ENCODE assay signal across 16 cellular contexts in the genomic region with DNA sequence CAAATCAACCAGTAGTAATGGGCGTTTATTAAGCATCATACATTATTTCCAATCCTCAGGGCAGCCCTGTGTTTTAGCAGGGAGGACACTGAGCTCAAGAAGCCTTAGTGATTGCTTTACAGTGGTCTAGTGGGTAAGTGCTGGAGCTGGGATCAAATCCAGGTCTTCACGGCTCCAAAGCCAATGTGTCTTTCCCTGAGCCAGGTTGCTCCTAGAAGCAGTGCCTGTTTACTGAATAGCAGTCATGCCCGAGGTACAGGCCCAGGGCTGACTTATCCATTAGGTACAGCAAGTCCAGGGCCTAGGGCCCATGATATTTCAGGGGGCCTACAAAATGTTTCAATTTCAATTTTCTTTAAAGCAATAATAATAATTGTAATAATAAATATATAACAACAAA. TPM values are rescaled to one million over a fixed set of nuclear protein-coding genes. Genes with fewer than 3 reads are reported as not detected.
DNase-seq lines count a peak whose midpoint lies in the region; ATAC-seq and TF ChIP-seq lines count a peak whose summit lies in the region.
"Had no signal": no experiment of that assay in that cellular context is flagged by ENCODE, and none has a peak within 500 bp of the region (broad histone marks: within the 10 kb centered on the region; RNA-seq: fewer than 3 reads in every experiment).

No MANE protein-coding gene starts in this region.

- H3K27ac ChIP-seq in spleen (peak overlapping the region; percentile 38 to 88 (median 71)), GM23248 (no peak overlapping the region)
- H3K27ac ChIP-seq: RWPE1 had no signal

- TF ChIP-seq POLR2A in spleen (IDR thresholded peaks at IDR 0.05), result no peak

- no peaks in the 10 kb centered on the region for H3K9me2 ChIP-seq in GM23248 (ENCODE audit: insufficient read depth)

- H3F3A ChIP-seq in GM23248 (ENCODE audit: insufficient read depth), result no peaks in the 10 kb centered on the region

- H3K27ac Mint-ChIP-seq in activated CD8-positive, alpha-beta T cell treated with anti-CD3 and anti-CD28 coated beads, Interleukin-2, amount 10 ng/mL, durations not matched to agents 7 days and 5 days, result peak overlapping the region; percentile 54
- H3K27ac Mint-ChIP-seq in memory B cell, result peak overlapping the region; percentile 86

- no peaks in the 10 kb centered on the region for H3K9me3 Mint-ChIP-seq in activated CD8-positive, alpha-beta T cell treated with anti-CD3 and anti-CD28 coated beads, Interleukin-2, amount 10 ng/mL, durations not matched to agents 7 days and 5 days (ENCODE audit: insufficient read depth)
- H3K9me3 Mint-ChIP-seq in memory B cell, result no peaks in the 10 kb centered on the region
- H3K9me3 Mint-ChIP-seq: activated naive CD4-positive, alpha-beta T cell treated with anti-CD3 and anti-CD28 coated beads, Interleukin-2, amount 50 U/mL, for 24 hours had no signal

- TF ChIP-seq CTCF in spleen (IDR thresholded peaks at IDR 0.05 in 8 of 11, conservative IDR thresholded peaks at IDR 0.05 in 3 of 11), result no peak

- no peak overlapping the region for H2AFZ ChIP-seq in GM23248

- WGBS in spleen, 5 donors, result 73 to 95% (median 93%) methylated on average over 3 of the region's 3 CpGs
- 71 to 80% methylated on average over 3 of the region's 3 CpGs for WGBS in GM23248 (ENCODE audit: low coverage in 1 of 2, low lambda C conversion rate in 2 of 2, missing lambda C conversion rate in 2 of 2), 2 experiments

- no peaks in the 10 kb centered on the region for H3K79me2 ChIP-seq in GM23248 (ENCODE audit: insufficient read depth)

- intact Hi-C loops in Right ventricle myocardium inferior (cut with DNase I) (no loop called here), cardiac septum (cut with DNase I) (no loop called here), spleen (cut with DNase I; ENCODE audit: low total_unique reads) (no loop called here)

- no peak for DNase-seq in Right ventricle myocardium inferior (ENCODE audit: missing footprints)
- no peak for DNase-seq in cardiac septum (ENCODE audit: low spot score)
- DNase-seq in activated CD8-positive, alpha-beta T cell treated with anti-CD3 and anti-CD28 coated beads, Interleukin-2, amount 10 ng/mL, durations not matched to agents 7 days and 5 days, result no peak
- no peak for DNase-seq in memory B cell (ENCODE audit: low spot score in 2 of 2)
- no peak for DNase-seq in spleen
- DNase-seq in GM23248, result no peak
- no peak for DNase-seq in C1 segment of cervical spinal cord (lab: John Stamatoyannopoulos, UW)
- DNase-seq: activated CD8-positive, alpha-beta memory T cell treated with anti-CD3 and anti-CD28 coated beads, Interleukin-2, amount 50 U/mL, for 4 hours; MM.1S; NCI-H1694 treated with DMSO at 0.1 percent for 48 hours; NK-92 treated with Interleukin-12 subunit alpha and Interleukin-12 subunit beta, amount 100 ng/mL, for 24 hours had no signal

- H3K27me3 Mint-ChIP-seq in activated CD8-positive, alpha-beta T cell treated with anti-CD3 and anti-CD28 coated beads, Interleukin-2, amount 10 ng/mL, durations not matched to agents 7 days and 5 days (ENCODE audit: low read depth), result no peaks in the 10 kb centered on the region
- no peaks in the 10 kb centered on the region for H3K27me3 Mint-ChIP-seq in memory B cell
- H3K27me3 Mint-ChIP-seq: activated naive CD4-positive, alpha-beta T cell treated with anti-CD3 and anti-CD28 coated beads, Interleukin-2, amount 50 U/mL, for 24 hours had no signal

- H4K20me1 ChIP-seq in GM23248 (ENCODE audit: insufficient read depth), result no peaks in the 10 kb centered on the region

- CTCF ChIA-PET in activated CD8-positive, alpha-beta T cell treated with anti-CD3 and anti-CD28 coated beads, Interleukin-2, amount 10 ng/mL, durations not matched to agents 7 days and 5 days (lab: Charles Lee), result interaction anchor here (1.3 to 1.4 kb wide), 2 partner anchors 9 to 12 kb away, joined by 3 read pairs; no protein-coding TSS in a partner anchor

- no peak overlapping the region for H3K4me3 Mint-ChIP-seq in activated CD8-positive, alpha-beta T cell treated with anti-CD3 and anti-CD28 coated beads, Interleukin-2, amount 10 ng/mL, durations not matched to agents 7 days and 5 days
- no peak overlapping the region for H3K4me3 Mint-ChIP-seq in memory B cell
- H3K4me3 Mint-ChIP-seq: brain had no signal

- H3K4me3 ChIP-seq in spleen, result no peak overlapping the region
- H3K4me3 ChIP-seq in GM23248, result no peak overlapping the region
- H3K4me3 ChIP-seq: lung had no signal

- in situ Hi-C loops in GM23248 (cut with MboI), result loop anchor here (10.0 kb wide), 1 partner anchor 78 kb away; no protein-coding TSS in a partner anchor

- no peaks in the 10 kb centered on the region for H3K36me3 ChIP-seq in spleen
- H3K36me3 ChIP-seq in GM23248 (ENCODE audit: low read depth), result no peaks in the 10 kb centered on the region

- ATAC-seq in Right ventricle myocardium inferior, result peak; percentile 87
- ATAC-seq in activated CD8-positive, alpha-beta T cell treated with anti-CD3 and anti-CD28 coated beads, Interleukin-2, amount 10 ng/mL, durations not matched to agents 7 days and 5 days, result no peak
- ATAC-seq in memory B cell (ENCODE audit: low read depth), result no peak
- ATAC-seq in GM19035 (IDR thresholded peaks at IDR 0.05; ENCODE audit: unreplicated experiment), result no peak

- H3K4me1 ChIP-seq in spleen, result peaks cover 0 to 22% (median 9%) of the 10 kb centered on the region in 6 donors
- no peaks in the 10 kb centered on the region for H3K4me1 ChIP-seq in GM23248 (ENCODE audit: insufficient read depth)

- no peak overlapping the region for H3K4me2 ChIP-seq in GM23248 (ENCODE audit: unreplicated experiment)

- POLR2A ChIA-PET in activated CD8-positive, alpha-beta T cell treated with anti-CD3 and anti-CD28 coated beads, Interleukin-2, amount 10 ng/mL, durations not matched to agents 7 days and 5 days (lab: Charles Lee), result no interaction called here

- H3K9me3 ChIP-seq in spleen (no peaks in the 10 kb centered on the region), GM23248 (ENCODE audit: low read depth) (no peaks in the 10 kb centered on the region)

- H3K9ac ChIP-seq in GM23248, result no peak overlapping the region

- H3K36me3 Mint-ChIP-seq in activated CD8-positive, alpha-beta T cell treated with anti-CD3 and anti-CD28 coated beads, Interleukin-2, amount 10 ng/mL, durations not matched to agents 7 days and 5 days (ENCODE audit: low read depth), result no peaks in the 10 kb centered on the region
- H3K36me3 Mint-ChIP-seq in memory B cell, result no peaks in the 10 kb centered on the region
- H3K36me3 Mint-ChIP-seq: activated naive CD4-positive, alpha-beta T cell treated with anti-CD3 and anti-CD28 coated beads, Interleukin-2, amount 50 U/mL, for 24 hours; brain had no signal

- H3K27me3 ChIP-seq in spleen (replicated peaks in 1 of 7), result no peaks in the 10 kb centered on the region
- H3K27me3 ChIP-seq in GM23248 (replicated peaks; ENCODE audit: insufficient read depth), result no peaks in the 10 kb centered on the region

- H3K4me1 Mint-ChIP-seq in activated CD8-positive, alpha-beta T cell treated with anti-CD3 and anti-CD28 coated beads, Interleukin-2, amount 10 ng/mL, durations not matched to agents 7 days and 5 days (ENCODE audit: low read depth), result peaks cover 8% of the 10 kb centered on the region
- peaks cover 11% of the 10 kb centered on the region for H3K4me1 Mint-ChIP-seq in memory B cell

RNA-seq across cellular contexts. Expression of gene SMAD6, which starts 9.6 kb away (rescaled TPM):
- 16.2 TPM for total RNA-seq in Right ventricle myocardium inferior
- total RNA-seq in cardiac septum, result 50.2 TPM
- total RNA-seq in activated CD8-positive, alpha-beta T cell treated with anti-CD3 and anti-CD28 coated beads, Interleukin-2, amount 10 ng/mL, durations not matched to agents 7 days and 5 days, result 1 to 10 TPM in 1 of 2 experiments, under 1 TPM in 1; 0.97 to 1.2 TPM
- 10 to 100 TPM in 2 of 7 donors, 1 to 10 TPM in 5; 3.6 to 14.0 (median 6.9) TPM for total RNA-seq in spleen
- polyA plus RNA-seq in spleen, result 1 to 10 TPM in 2 of 3 donors, under 1 TPM in 1; 0.72 to 3.5 (median 3.4) TPM
- total RNA-seq in GM23248 (2014; rRNA removed; shearing (Covaris generic)), result 24.0 and 32.9 TPM in 2 replicates
- 3.5 and 3.6 TPM in 2 replicates for polyA plus RNA-seq in GM23248 (2016; fragmentation: Nextera tagmentation; extraction: Ambion mirVana)
